8 cellular contexts compared by ENCODE assay signal in genomic region chr10:31467791-31468535, GRCh38.
DNase-seq lines count a peak whose midpoint lies in the region; ATAC-seq and TF ChIP-seq lines count a peak whose summit lies in the region.

No MANE protein-coding gene starts in this region.

- intact Hi-C loops in left ventricle myocardium inferior (cut with micrococcal nuclease), result no loop called here

- no peak for TF ChIP-seq EP300 in upper lobe of left lung (IDR thresholded peaks at IDR 0.05)

- peaks cover 32% of the 10 kb centered on the region for H3K9me3 ChIP-seq in left ventricle myocardium inferior (replicated peaks)
- H3K9me3 ChIP-seq in upper lobe of left lung, result peaks cover 6 to 18% (median 14%) of the 10 kb centered on the region in 4 donors

- H3K27me3 Mint-ChIP-seq in activated naive CD4-positive, alpha-beta T cell treated with anti-CD3 and anti-CD28 coated beads, Interleukin-2, amount 10 ng/mL, durations not matched to agents 7 days and 5 days, result no peaks in the 10 kb centered on the region

- 77 to 81% methylated on average over 3 to 4 of the region's 4 CpGs for WGBS in upper lobe of left lung, 2 donors

- H3K27me3 ChIP-seq in left ventricle myocardium inferior (ENCODE audit: low read depth) (no peaks in the 10 kb centered on the region), upper lobe of left lung (no peaks in the 10 kb centered on the region)

- DNase-seq in activated naive CD4-positive, alpha-beta T cell treated with anti-CD3 and anti-CD28 coated beads, Interleukin-2, amount 10 ng/mL, durations not matched to agents 7 days and 5 days, result peak; percentile 20
- DNase-seq in activated naive CD4-positive, alpha-beta T cell treated with Interleukin-2 at 50 U/mL for 16 hours, result no peak
- no peak for DNase-seq in RWPE1 (ENCODE audit: low spot score)
- DNase-seq in left ventricle myocardium inferior, result no peak
- DNase-seq in upper lobe of left lung, result peak in 1 of 2 donors; percentile 51

- H3K4me1 ChIP-seq in left ventricle myocardium inferior (no peaks in the 10 kb centered on the region), upper lobe of left lung (no peaks in the 10 kb centered on the region)

- H3K36me3 ChIP-seq in left ventricle myocardium inferior, result peaks cover 61% of the 10 kb centered on the region
- peaks cover 0 to 31% (median 6%) of the 10 kb centered on the region in 4 donors for H3K36me3 ChIP-seq in upper lobe of left lung

- CTCF ChIA-PET in activated naive CD4-positive, alpha-beta T cell treated with anti-CD3 and anti-CD28 coated beads, Interleukin-2, amount 10 ng/mL, durations not matched to agents 7 days and 5 days (lab: Charles Lee), result interaction anchor here (1.0 kb wide), 1 partner anchor 384 kb away, joined by 3 read pairs; no protein-coding TSS in a partner anchor
- CTCF ChIA-PET in RWPE1 (lab: Yijun Ruan, JAX), result interaction anchor here (0.6 to 0.9 kb wide), 3 partner anchors 75 to 465 kb away, joined by 3 to 4 read pairs (median 3); no protein-coding TSS in a partner anchor

- H3K27ac ChIP-seq in RWPE1 (no peak overlapping the region), left ventricle myocardium inferior (replicated peaks) (no peak overlapping the region), upper lobe of left lung (no peak overlapping the region)

- H3K4me3 Mint-ChIP-seq in activated naive CD4-positive, alpha-beta T cell treated with anti-CD3 and anti-CD28 coated beads, Interleukin-2, amount 10 ng/mL, durations not matched to agents 7 days and 5 days, result no peak overlapping the region

- no peak overlapping the region for H3K27ac Mint-ChIP-seq in activated naive CD4-positive, alpha-beta T cell treated with anti-CD3 and anti-CD28 coated beads, Interleukin-2, amount 10 ng/mL, durations not matched to agents 7 days and 5 days

- peaks cover 30% of the 10 kb centered on the region for H3K9me3 Mint-ChIP-seq in activated naive CD4-positive, alpha-beta T cell treated with anti-CD3 and anti-CD28 coated beads, Interleukin-2, amount 10 ng/mL, durations not matched to agents 7 days and 5 days

- peak; percentile 16 to 73 for ATAC-seq in upper lobe of left lung (ENCODE audit: low FRiP score in 2 of 2)
- no peak for ATAC-seq in HG03460 (IDR thresholded peaks at IDR 0.05; ENCODE audit: unreplicated experiment)
- ATAC-seq in GM21528 (IDR thresholded peaks at IDR 0.05; ENCODE audit: low FRiP score, unreplicated experiment), result no peak
- ATAC-seq in HG02840 (IDR thresholded peaks at IDR 0.05; ENCODE audit: low FRiP score, unreplicated experiment), result no peak

- POLR2A ChIA-PET in RWPE1 (lab: Yijun Ruan, JAX; ENCODE audit: low non-redundant PET), result no interaction called here

- no peaks in the 10 kb centered on the region for H3K4me1 Mint-ChIP-seq in activated naive CD4-positive, alpha-beta T cell treated with anti-CD3 and anti-CD28 coated beads, Interleukin-2, amount 10 ng/mL, durations not matched to agents 7 days and 5 days

- TF ChIP-seq CTCF in RWPE1 (conservative IDR thresholded peaks at IDR 0.05; ENCODE audit: low read depth) (0 out of 2 replicates have a peak, but pooled peaks have one; percentile 13), left ventricle myocardium inferior (IDR thresholded peaks at IDR 0.05; ENCODE audit: borderline replicate concordance) (peak; percentile 67), upper lobe of left lung (IDR thresholded peaks at IDR 0.05) (peak; percentile 29 to 80 (median 56))

- no peak overlapping the region for H3K4me3 ChIP-seq in left ventricle myocardium inferior
- no peak overlapping the region for H3K4me3 ChIP-seq in upper lobe of left lung

- TF ChIP-seq POLR2A in upper lobe of left lung (IDR thresholded peaks at IDR 0.05), result no peak

- H3K36me3 Mint-ChIP-seq in activated naive CD4-positive, alpha-beta T cell treated with anti-CD3 and anti-CD28 coated beads, Interleukin-2, amount 10 ng/mL, durations not matched to agents 7 days and 5 days, result peaks cover 52% of the 10 kb centered on the region

Comparison
In these comparisons a context has a peak if more than half of its experiments do, and no peak if none do; other contexts are left out.
1. CTCF ChIP-seq: peak in every context shown above with its lines; median percentile 67 in left ventricle myocardium inferior; 56 in upper lobe of left lung; 13 in RWPE1.
2. ATAC-seq: peak in upper lobe of left lung (2 of 2); none in HG03460 (single experiment), GM21528 (single experiment) and HG02840 (single experiment).